ENCODE assay signal across 10 cellular contexts in genomic region chr7:142761606-142762005, GRCh38. TPM values are rescaled to one million over a fixed set of nuclear protein-coding genes. Genes with fewer than 3 reads are reported as not detected.
DNase-seq lines count a peak whose midpoint lies in the region; ATAC-seq, FAIRE-seq and TF ChIP-seq lines count a peak whose summit lies in the region.
"Not testable (repeated sequence)": the region's sequence is repeated elsewhere in the genome, so short reads cannot be mapped to it uniquely, and the experiment has no call there.
"Had no signal": no experiment of that assay in that cellular context is flagged by ENCODE, and none has a peak within 500 bp of the region (broad histone marks: within the 10 kb centered on the region; RNA-seq: fewer than 3 reads in every experiment).

No MANE protein-coding gene starts in this region.

- H3K4me1 Mint-ChIP-seq in endodermal cell = not testable (repeated sequence)

- TF ChIP-seq POLR2A in thyroid gland (IDR thresholded peaks at IDR 0.05) = not testable (repeated sequence)

- intact Hi-C loops in PC-3 (cut with micrococcal nuclease); thyroid gland (cut with DNase I): not testable (repeated sequence)

- H3K27me3 ChIP-seq in PC-3 (ENCODE audit: low read length) = peaks cover 65% of the 10 kb centered on the region
- H3K27me3 ChIP-seq in bronchial epithelial cell (ENCODE audit: control insufficient read depth, insufficient read depth, low read length); endodermal cell (ENCODE audit: control insufficient read depth, insufficient read depth, low read length, poor library complexity, severe bottlenecking); foreskin keratinocyte; osteoblast (ENCODE audit: insufficient read depth, low read length); thyroid gland: not testable (repeated sequence)

- TF ChIP-seq CTCF in PC-3 (conservative IDR thresholded peaks at IDR 0.05; ENCODE audit: low read depth, low read length); astrocyte of the cerebellum (IDR thresholded peaks at IDR 0.05; ENCODE audit: low read depth, low read length, missing control alignments); bronchial epithelial cell (IDR thresholded peaks at IDR 0.05; ENCODE audit: insufficient read depth, low read length, severe bottlenecking); endodermal cell (conservative IDR thresholded peaks at IDR 0.05); foreskin keratinocyte (conservative IDR thresholded peaks at IDR 0.05); osteoblast (IDR thresholded peaks at IDR 0.05; ENCODE audit: extremely low read depth, low read depth, low read length); thyroid gland (IDR thresholded peaks at IDR 0.05): not testable (repeated sequence)

- not testable (repeated sequence) for H3K4me3 Mint-ChIP-seq in endodermal cell

- H3K27ac ChIP-seq in PC-3 (ENCODE audit: low read length); endodermal cell (ENCODE audit: low read depth, low read length); foreskin keratinocyte; osteoblast (ENCODE audit: low read depth, low read length); thyroid gland: not testable (repeated sequence)

- H3K36me3 Mint-ChIP-seq in endodermal cell (ENCODE audit: low read depth) = not testable (repeated sequence)

- not testable (repeated sequence) for H4K20me1 ChIP-seq in PC-3 (ENCODE audit: low read length); osteoblast (ENCODE audit: insufficient read depth, low read length)

- H3F3A ChIP-seq in PC-3 (ENCODE audit: low read length, unreplicated experiment) = not testable (repeated sequence)

- H2AFZ ChIP-seq in PC-3 (ENCODE audit: low read length); osteoblast (ENCODE audit: low read length): not testable (repeated sequence)

- not testable (repeated sequence) for H3K79me2 ChIP-seq in PC-3 (ENCODE audit: low read length); osteoblast (ENCODE audit: insufficient read depth, low read length)

- not testable (repeated sequence) for BruUV-seq in PC-3 (replicated peaks; lab: Mats Ljungman, UMichigan)

- not testable (repeated sequence) for H3K9me3 ChIP-seq in PC-3 (ENCODE audit: low read length); endodermal cell (ENCODE audit: control insufficient read depth, low read length); osteoblast (ENCODE audit: low read depth, low read length); thyroid gland

- not testable (repeated sequence) for H3K4me3 ChIP-seq in PC-3 (ENCODE audit: low read length); astrocyte of the cerebellum (ENCODE audit: low read depth, low read length); bronchial epithelial cell (ENCODE audit: low read depth, low read length); endodermal cell (ENCODE audit: low read length); osteoblast (ENCODE audit: insufficient read depth, low read length); thyroid gland (replicated peaks in 1 of 3)

- H3K27me3 Mint-ChIP-seq in endodermal cell (ENCODE audit: insufficient read depth) = peaks cover 52% of the 10 kb centered on the region

- ATAC-seq in PC-3 (peak; percentile 58), foreskin keratinocyte (peak; percentile 62)

- in situ Hi-C loops in astrocyte of the cerebellum (cut with HindIII; ENCODE audit: low sequenced_read_pairs) = not testable (repeated sequence)

- not testable (repeated sequence) for DNase-seq in PC-3
- DNase-seq in astrocyte of the cerebellum (ENCODE audit: low read depth) (peak; percentile 72), bronchial epithelial cell (ENCODE audit: low read depth) (peak; percentile 18), endodermal cell (peak; percentile 33), foreskin keratinocyte (peak in 1 of 2 donors; percentile 16), osteoblast (ENCODE audit: insufficient read length, low spot score, missing footprints) (peak; percentile 25), thyroid gland (peak; percentile 22 to 35)

- 95 to 100% methylated on average over 2 of the region's 2 CpGs for WGBS in endodermal cell (ENCODE audit: insufficient coverage in 1 of 2, insufficient read length in 1 of 2), 2 experiments
- 16 to 42% methylated on average over 2 of the region's 2 CpGs for WGBS in thyroid gland, 2 donors

- CTCF ChIA-PET in PC-3 (lab: Charles Lee) = not testable (repeated sequence)

- H3K27ac Mint-ChIP-seq in endodermal cell = not testable (repeated sequence)

- H3K4me2 ChIP-seq in PC-3 (ENCODE audit: low read length); osteoblast (ENCODE audit: insufficient read depth, low read length): not testable (repeated sequence)

- not testable (repeated sequence) for H3K9me2 ChIP-seq in PC-3 (replicated peaks; ENCODE audit: low read length)

- not testable (repeated sequence) for H3K4me1 ChIP-seq in PC-3 (ENCODE audit: insufficient read depth, low read length); foreskin keratinocyte; osteoblast (ENCODE audit: insufficient read depth, low read length); thyroid gland
- H3K4me1 ChIP-seq in endodermal cell (ENCODE audit: control insufficient read depth, insufficient read depth, low read length) = peaks cover 13% of the 10 kb centered on the region

- H3K9me3 Mint-ChIP-seq in endodermal cell = not testable (repeated sequence)

- not testable (repeated sequence) for H3K9ac ChIP-seq in PC-3 (ENCODE audit: low read length); endodermal cell (ENCODE audit: extremely low read depth, low read length, poor library complexity, severe bottlenecking)

- POLR2A ChIA-PET in PC-3 (lab: Charles Lee; ENCODE audit: unreplicated experiment) = not testable (repeated sequence)

- H3K36me3 ChIP-seq in PC-3 (ENCODE audit: low read depth, low read length); bronchial epithelial cell (ENCODE audit: control insufficient read depth, insufficient read depth, low read length); endodermal cell (ENCODE audit: control insufficient read depth, insufficient read depth, low read length); osteoblast (ENCODE audit: insufficient read depth, low read length); thyroid gland: not testable (repeated sequence)

- FAIRE-seq in bronchial epithelial cell (lab: Jason Lieb, UNC) = not testable (repeated sequence)

RNA-seq across cellular contexts. Expression of gene PRSS2, which starts 9.2 kb away (rescaled TPM):
- total RNA-seq in PC-3 (2014; rRNA removed) (0.40 TPM in 1 of 2 replicates, not detected in the other), bronchial epithelial cell (not detected in 2 replicates), endodermal cell (1 to 10 TPM; 4.8 to 9.9 TPM), foreskin keratinocyte (not detected in 2 replicates), osteoblast (not detected in 2 replicates), thyroid gland (not detected)
- polyA plus RNA-seq in endodermal cell (2013, experiment 1 of 2) = 58.7 TPM
- polyA plus RNA-seq in endodermal cell (2013, experiment 2 of 2) = 62.2 TPM
- polyA plus RNA-seq in foreskin keratinocyte = 0.18 TPM in 1 of 2 replicates, not detected in the other
- total RNA-seq: CD8-positive, alpha-beta memory T cell; GM23338 had no signal
- polyA plus RNA-seq: CD8-positive, alpha-beta memory T cell; GM23338 had no signal

RNA-seq across cellular contexts. Expression of gene PRSS1, which starts 12.3 kb away (rescaled TPM):
- total RNA-seq in PC-3 (2014; rRNA removed) (not detected in 2 replicates), bronchial epithelial cell (under 0.01 TPM in 1 of 2 replicates, not detected in the other), endodermal cell (1 to 10 TPM; 4.4 to 8.8 TPM), foreskin keratinocyte (not detected in 2 replicates), osteoblast (not detected in 2 replicates), thyroid gland (1 to 10 TPM in 1 of 4 donors, not detected in 3; 1.2 TPM)
- polyA plus RNA-seq in endodermal cell (2013, experiment 1 of 2) = 20.3 TPM
- polyA plus RNA-seq in endodermal cell (2013, experiment 2 of 2) = 15.0 TPM
- not detected in 2 replicates for polyA plus RNA-seq in foreskin keratinocyte
- total RNA-seq: CD4-positive, CD25-positive, alpha-beta regulatory T cell; CD8-positive, alpha-beta memory T cell; GM23338 had no signal
- polyA plus RNA-seq: CD8-positive, alpha-beta memory T cell; GM23338 had no signal
